Comparison of ENCODE assay signal across 8 cellular contexts in genomic region chr20:51639206-51639832, GRCh38.
DNase-seq lines count a peak whose midpoint lies in the region; ATAC-seq lines count a peak whose summit lies in the region.

No MANE protein-coding gene starts in this region.

- intact Hi-C loops in cardiac septum (cut with DNase I) = loop anchor here (2.0 to 10.0 kb wide), 3 partner anchors 125 to 443 kb away; partner anchors contain the start of gene ATP9A

- peak; percentile 84 for DNase-seq in ELF-1 (ENCODE audit: low read depth, low spot score)
- peak in 44 of 76 experiments; percentile 4 to 68 (median 38) for DNase-seq in HUDEP-2 (lab: John Stamatoyannopoulos, UW; ENCODE audit: unreplicated experiment in 76 of 76)
- DNase-seq in SHP77 (lab: John Stamatoyannopoulos, UW) = peak; percentile 2 to 14
- DNase-seq in activated naive CD4-positive, alpha-beta T cell treated with anti-CD3 and anti-CD28 coated beads, Interleukin-2, amount 50 U/mL, for 16 hours = peak; percentile 46
- DNase-seq in cardiac septum (ENCODE audit: low spot score) = peak; percentile 78
- peak; percentile 77 for DNase-seq in retina
- no peak for DNase-seq in NCI-H1694 treated with DMSO at 0.1 percent for 48 hours (lab: John Stamatoyannopoulos, UW)

- no peak for ATAC-seq in GM18498 (IDR thresholded peaks at IDR 0.05; ENCODE audit: unreplicated experiment)
